In genomic region chr13:53408847-53409568, GRCh38 we compare ENCODE assay signal across 15 cellular contexts.
A peak's percentile ranks its signal among the peaks of the same experiment; 100 is the strongest.
DNase-seq lines count a peak whose midpoint lies in the region; ATAC-seq and TF ChIP-seq lines count a peak whose summit lies in the region.
"Had no signal": no experiment of that assay in that cellular context is flagged by ENCODE, and none has a peak within 500 bp of the region (broad histone marks: within the 10 kb centered on the region; RNA-seq: fewer than 3 reads in every experiment).

No MANE protein-coding gene starts in this region.

- H3K27me3 ChIP-seq in right cardiac atrium (ENCODE audit: control insufficient read depth, insufficient read depth) (no peaks in the 10 kb centered on the region), RWPE2 (ENCODE audit: insufficient read depth, poor library complexity, severe bottlenecking) (no peaks in the 10 kb centered on the region), upper lobe of right lung (no peaks in the 10 kb centered on the region)
- H3K27me3 ChIP-seq: BE2C had no signal

- intact Hi-C loops in right cardiac atrium (cut with DNase I): no loop called here
- intact Hi-C loops in cardiac septum (cut with DNase I): no loop called here
- intact Hi-C loops in upper lobe of right lung (cut with DNase I): no loop called here

- WGBS in right cardiac atrium: 96% methylated on average over 24 of the region's 24 CpGs

- peak in 2 of 3 donors; percentile 29 to 41 for DNase-seq in right cardiac atrium
- DNase-seq in cardiac septum (ENCODE audit: low spot score): no peak
- DNase-seq in GM13976 (ENCODE audit: low spot score): peak; percentile 5
- peak; percentile 24 for DNase-seq in RWPE2 (ENCODE audit: low spot score)
- no peak for DNase-seq in upper lobe of right lung
- DNase-seq in NCI-H526 (lab: John Stamatoyannopoulos, UW): no peak
- no peak for DNase-seq in iPS-NIHi11 (ENCODE audit: low spot score)
- DNase-seq: ACHN; BE2C; C1 segment of cervical spinal cord; Caco-2; CD4-positive, alpha-beta T cell had no signal

- ATAC-seq in right cardiac atrium (peak in 1 of 2 donors; percentile 16), RWPE2 (ENCODE audit: low read depth) (no peak), upper lobe of right lung (peak; percentile 35), HG03378 (IDR thresholded peaks at IDR 0.05; ENCODE audit: unreplicated experiment) (no peak)
- ATAC-seq: GM23338, HepG2 had no signal

- H3K4me3 ChIP-seq in right cardiac atrium (ENCODE audit: low read length) (no peak overlapping the region), RWPE2 (ENCODE audit: severe bottlenecking) (no peak overlapping the region), upper lobe of right lung (no peak overlapping the region)
- H3K4me3 ChIP-seq: GM23338 had no signal

- no peaks in the 10 kb centered on the region for H3K36me3 ChIP-seq in RWPE2 (ENCODE audit: low read depth)
- H3K36me3 ChIP-seq in upper lobe of right lung: no peaks in the 10 kb centered on the region
- H3K36me3 ChIP-seq: BE2C had no signal

- in situ Hi-C loops in GM13976 (cut with MboI; ENCODE audit: low sequenced_read_pairs, unreplicated experiment): no loop called here

- H3K27ac ChIP-seq in right cardiac atrium (ENCODE audit: low read length): no peak overlapping the region
- no peak overlapping the region for H3K27ac ChIP-seq in RWPE2 (ENCODE audit: poor library complexity, severe bottlenecking)
- H3K27ac ChIP-seq in upper lobe of right lung: no peak overlapping the region

- H3K4me1 ChIP-seq in right cardiac atrium (ENCODE audit: control insufficient read depth, insufficient read depth, low read length): no peaks in the 10 kb centered on the region
- no peaks in the 10 kb centered on the region for H3K4me1 ChIP-seq in RWPE2 (ENCODE audit: insufficient read depth, poor library complexity, severe bottlenecking)
- no peaks in the 10 kb centered on the region for H3K4me1 ChIP-seq in upper lobe of right lung
- H3K4me1 ChIP-seq: BE2C, Caco-2 had no signal

- H3K9me3 ChIP-seq in right cardiac atrium (ENCODE audit: control insufficient read depth, low read length) (no peaks in the 10 kb centered on the region), RWPE2 (ENCODE audit: severe bottlenecking) (no peaks in the 10 kb centered on the region), upper lobe of right lung (no peaks in the 10 kb centered on the region)
- H3K9me3 ChIP-seq: BE2C, Caco-2 had no signal

- TF ChIP-seq CTCF in GM13976 (IDR thresholded peaks at IDR 0.05; ENCODE audit: borderline replicate concordance, control extremely low read depth, extremely low read depth, insufficient read depth, missing control alignments) (no peak), RWPE2 (IDR thresholded peaks at IDR 0.05; ENCODE audit: poor library complexity, severe bottlenecking) (no peak), upper lobe of right lung (IDR thresholded peaks at IDR 0.05) (no peak)

Comparison
In these comparisons a context has a peak if more than half of its experiments do, and no peak if none do; other contexts are left out.
1. DNase-seq: peak in right cardiac atrium (2 of 3), GM13976 (single experiment) and RWPE2 (single experiment); none in cardiac septum (single experiment), upper lobe of right lung (single experiment), NCI-H526 (0 of 2) and iPS-NIHi11 (single experiment).